ENCODE assay signal across 1 cellular context in the genomic region with DNA sequence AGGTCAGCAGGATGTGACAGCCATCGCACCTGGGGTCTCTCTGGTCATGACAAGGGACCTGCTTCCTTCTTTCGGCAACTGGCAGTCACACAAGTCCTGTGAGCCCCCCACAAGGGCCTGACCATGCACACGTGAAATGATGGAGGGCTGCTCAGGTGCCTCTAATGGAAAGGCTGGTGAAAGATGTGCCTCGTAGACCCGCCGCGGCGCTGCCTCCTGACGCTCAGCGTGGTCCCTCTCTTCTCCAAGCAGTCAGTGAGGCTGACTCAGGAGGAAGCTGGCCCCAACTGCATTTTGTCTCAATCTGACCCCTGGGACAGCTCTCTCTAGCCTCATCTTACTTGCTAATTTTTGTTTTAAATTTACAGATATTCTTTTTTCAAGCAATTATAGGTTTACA.
TF ChIP-seq lines count a peak whose summit lies in the region.

No MANE protein-coding gene starts in this region.

TF ChIP-seq in GM23338, 12 proteins besides CTCF, POLR2A, EP300 and RAD21 (continued from another document):
- TF ChIP-seq, protein P1, sequence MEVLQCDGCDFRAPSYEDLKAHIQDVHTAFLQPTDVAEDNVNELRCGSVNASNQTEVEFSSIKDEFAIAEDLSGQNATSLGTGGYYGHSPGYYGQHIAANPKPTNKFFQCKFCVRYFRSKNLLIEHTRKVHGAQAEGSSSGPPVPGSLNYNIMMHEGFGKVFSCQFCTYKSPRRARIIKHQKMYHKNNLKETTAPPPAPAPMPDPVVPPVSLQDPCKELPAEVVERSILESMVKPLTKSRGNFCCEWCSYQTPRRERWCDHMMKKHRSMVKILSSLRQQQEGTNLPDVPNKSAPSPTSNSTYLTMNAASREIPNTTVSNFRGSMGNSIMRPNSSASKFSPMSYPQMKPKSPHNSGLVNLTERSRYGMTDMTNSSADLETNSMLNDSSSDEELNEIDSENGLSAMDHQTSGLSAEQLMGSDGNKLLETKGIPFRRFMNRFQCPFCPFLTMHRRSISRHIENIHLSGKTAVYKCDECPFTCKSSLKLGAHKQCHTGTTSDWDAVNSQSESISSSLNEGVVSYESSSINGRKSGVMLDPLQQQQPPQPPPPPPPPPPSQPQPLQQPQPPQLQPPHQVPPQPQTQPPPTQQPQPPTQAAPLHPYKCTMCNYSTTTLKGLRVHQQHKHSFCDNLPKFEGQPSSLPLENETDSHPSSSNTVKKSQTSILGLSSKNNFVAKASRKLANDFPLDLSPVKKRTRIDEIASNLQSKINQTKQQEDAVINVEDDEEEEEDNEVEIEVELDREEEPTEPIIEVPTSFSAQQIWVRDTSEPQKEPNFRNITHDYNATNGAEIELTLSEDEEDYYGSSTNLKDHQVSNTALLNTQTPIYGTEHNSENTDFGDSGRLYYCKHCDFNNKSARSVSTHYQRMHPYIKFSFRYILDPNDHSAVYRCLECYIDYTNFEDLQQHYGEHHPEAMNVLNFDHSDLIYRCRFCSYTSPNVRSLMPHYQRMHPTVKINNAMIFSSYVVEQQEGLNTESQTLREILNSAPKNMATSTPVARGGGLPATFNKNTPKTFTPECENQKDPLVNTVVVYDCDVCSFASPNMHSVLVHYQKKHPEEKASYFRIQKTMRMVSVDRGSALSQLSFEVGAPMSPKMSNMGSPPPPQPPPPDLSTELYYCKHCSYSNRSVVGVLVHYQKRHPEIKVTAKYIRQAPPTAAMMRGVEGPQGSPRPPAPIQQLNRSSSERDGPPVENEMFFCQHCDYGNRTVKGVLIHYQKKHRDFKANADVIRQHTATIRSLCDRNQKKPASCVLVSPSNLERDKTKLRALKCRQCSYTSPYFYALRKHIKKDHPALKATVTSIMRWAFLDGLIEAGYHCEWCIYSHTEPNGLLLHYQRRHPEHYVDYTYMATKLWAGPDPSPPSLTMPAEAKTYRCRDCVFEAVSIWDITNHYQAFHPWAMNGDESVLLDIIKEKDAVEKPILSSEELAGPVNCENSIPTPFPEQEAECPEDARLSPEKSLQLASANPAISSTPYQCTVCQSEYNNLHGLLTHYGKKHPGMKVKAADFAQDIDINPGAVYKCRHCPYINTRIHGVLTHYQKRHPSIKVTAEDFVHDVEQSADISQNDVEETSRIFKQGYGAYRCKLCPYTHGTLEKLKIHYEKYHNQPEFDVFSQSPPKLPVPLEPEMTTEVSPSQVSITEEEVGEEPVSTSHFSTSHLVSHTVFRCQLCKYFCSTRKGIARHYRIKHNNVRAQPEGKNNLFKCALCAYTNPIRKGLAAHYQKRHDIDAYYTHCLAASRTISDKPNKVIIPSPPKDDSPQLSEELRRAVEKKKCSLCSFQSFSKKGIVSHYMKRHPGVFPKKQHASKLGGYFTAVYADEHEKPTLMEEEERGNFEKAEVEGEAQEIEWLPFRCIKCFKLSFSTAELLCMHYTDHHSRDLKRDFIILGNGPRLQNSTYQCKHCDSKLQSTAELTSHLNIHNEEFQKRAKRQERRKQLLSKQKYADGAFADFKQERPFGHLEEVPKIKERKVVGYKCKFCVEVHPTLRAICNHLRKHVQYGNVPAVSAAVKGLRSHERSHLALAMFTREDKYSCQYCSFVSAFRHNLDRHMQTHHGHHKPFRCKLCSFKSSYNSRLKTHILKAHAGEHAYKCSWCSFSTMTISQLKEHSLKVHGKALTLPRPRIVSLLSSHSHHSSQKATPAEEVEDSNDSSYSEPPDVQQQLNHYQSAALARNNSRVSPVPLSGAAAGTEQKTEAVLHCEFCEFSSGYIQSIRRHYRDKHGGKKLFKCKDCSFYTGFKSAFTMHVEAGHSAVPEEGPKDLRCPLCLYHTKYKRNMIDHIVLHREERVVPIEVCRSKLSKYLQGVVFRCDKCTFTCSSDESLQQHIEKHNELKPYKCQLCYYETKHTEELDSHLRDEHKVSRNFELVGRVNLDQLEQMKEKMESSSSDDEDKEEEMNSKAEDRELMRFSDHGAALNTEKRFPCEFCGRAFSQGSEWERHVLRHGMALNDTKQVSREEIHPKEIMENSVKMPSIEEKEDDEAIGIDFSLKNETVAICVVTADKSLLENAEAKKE (CRISPR knock-in tag; IDR thresholded peaks at IDR 0.05): no peak
- TF ChIP-seq, protein P2, sequence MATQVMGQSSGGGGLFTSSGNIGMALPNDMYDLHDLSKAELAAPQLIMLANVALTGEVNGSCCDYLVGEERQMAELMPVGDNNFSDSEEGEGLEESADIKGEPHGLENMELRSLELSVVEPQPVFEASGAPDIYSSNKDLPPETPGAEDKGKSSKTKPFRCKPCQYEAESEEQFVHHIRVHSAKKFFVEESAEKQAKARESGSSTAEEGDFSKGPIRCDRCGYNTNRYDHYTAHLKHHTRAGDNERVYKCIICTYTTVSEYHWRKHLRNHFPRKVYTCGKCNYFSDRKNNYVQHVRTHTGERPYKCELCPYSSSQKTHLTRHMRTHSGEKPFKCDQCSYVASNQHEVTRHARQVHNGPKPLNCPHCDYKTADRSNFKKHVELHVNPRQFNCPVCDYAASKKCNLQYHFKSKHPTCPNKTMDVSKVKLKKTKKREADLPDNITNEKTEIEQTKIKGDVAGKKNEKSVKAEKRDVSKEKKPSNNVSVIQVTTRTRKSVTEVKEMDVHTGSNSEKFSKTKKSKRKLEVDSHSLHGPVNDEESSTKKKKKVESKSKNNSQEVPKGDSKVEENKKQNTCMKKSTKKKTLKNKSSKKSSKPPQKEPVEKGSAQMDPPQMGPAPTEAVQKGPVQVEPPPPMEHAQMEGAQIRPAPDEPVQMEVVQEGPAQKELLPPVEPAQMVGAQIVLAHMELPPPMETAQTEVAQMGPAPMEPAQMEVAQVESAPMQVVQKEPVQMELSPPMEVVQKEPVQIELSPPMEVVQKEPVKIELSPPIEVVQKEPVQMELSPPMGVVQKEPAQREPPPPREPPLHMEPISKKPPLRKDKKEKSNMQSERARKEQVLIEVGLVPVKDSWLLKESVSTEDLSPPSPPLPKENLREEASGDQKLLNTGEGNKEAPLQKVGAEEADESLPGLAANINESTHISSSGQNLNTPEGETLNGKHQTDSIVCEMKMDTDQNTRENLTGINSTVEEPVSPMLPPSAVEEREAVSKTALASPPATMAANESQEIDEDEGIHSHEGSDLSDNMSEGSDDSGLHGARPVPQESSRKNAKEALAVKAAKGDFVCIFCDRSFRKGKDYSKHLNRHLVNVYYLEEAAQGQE (IDR thresholded peaks at IDR 0.05; ENCODE audit: unreplicated experiment): no peak
- TF ChIP-seq, protein P3, sequence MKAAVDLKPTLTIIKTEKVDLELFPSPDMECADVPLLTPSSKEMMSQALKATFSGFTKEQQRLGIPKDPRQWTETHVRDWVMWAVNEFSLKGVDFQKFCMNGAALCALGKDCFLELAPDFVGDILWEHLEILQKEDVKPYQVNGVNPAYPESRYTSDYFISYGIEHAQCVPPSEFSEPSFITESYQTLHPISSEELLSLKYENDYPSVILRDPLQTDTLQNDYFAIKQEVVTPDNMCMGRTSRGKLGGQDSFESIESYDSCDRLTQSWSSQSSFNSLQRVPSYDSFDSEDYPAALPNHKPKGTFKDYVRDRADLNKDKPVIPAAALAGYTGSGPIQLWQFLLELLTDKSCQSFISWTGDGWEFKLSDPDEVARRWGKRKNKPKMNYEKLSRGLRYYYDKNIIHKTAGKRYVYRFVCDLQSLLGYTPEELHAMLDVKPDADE (IDR thresholded peaks at IDR 0.05): no peak
- no peak for TF ChIP-seq EZH2 (IDR thresholded peaks at IDR 0.05; ENCODE audit: low read depth, unreplicated experiment)
- no peak for TF ChIP-seq JUNB (IDR thresholded peaks at IDR 0.05; ENCODE audit: unreplicated experiment)
- no peak for TF ChIP-seq ZNF114 (CRISPR knock-in tag; IDR thresholded peaks at IDR 0.05)
- no peak for TF ChIP-seq EZH2phosphoT487 (IDR thresholded peaks at IDR 0.05; ENCODE audit: unreplicated experiment)
TF ChIP-seq in GM23338: peak in this region for 0.
